In genomic region chr7:50304911-50305621, GRCh38 we compare ENCODE assay signal across 8 cellular contexts.
DNase-seq lines count a peak whose midpoint lies in the region; ATAC-seq and TF ChIP-seq lines count a peak whose summit lies in the region.

No MANE protein-coding gene starts in this region.

- H3K9me3 ChIP-seq in neutrophil = no peaks in the 10 kb centered on the region

- H3K36me3 ChIP-seq in neutrophil = no peaks in the 10 kb centered on the region

- DNase-seq in T-helper 1 cell (peak in 3 of 5 donors; percentile 35 to 83 (median 49)), choroid plexus epithelial cell (ENCODE audit: low read depth) (no peak), glomerular visceral epithelial cell (ENCODE audit: extremely low spot score) (no peak), NCI-H774 (lab: John Stamatoyannopoulos, UW) (no peak), NCI-H748 treated with DMSO at 0.1 percent for 48 hours (lab: John Stamatoyannopoulos, UW) (no peak)

- H3K27ac ChIP-seq in neutrophil = peak overlapping the region; percentile 94

- ATAC-seq in GM18907 (IDR thresholded peaks at IDR 0.05; ENCODE audit: unreplicated experiment) (peak; percentile 49), HG02938 (IDR thresholded peaks at IDR 0.05; ENCODE audit: unreplicated experiment) (peak; percentile 42)

- TF ChIP-seq CTCF in choroid plexus epithelial cell (conservative IDR thresholded peaks at IDR 0.05; ENCODE audit: low read depth, low read length) = no peak
- no peak for TF ChIP-seq CTCF in neutrophil (IDR thresholded peaks at IDR 0.05)

- H3K4me1 ChIP-seq in neutrophil (ENCODE audit: control insufficient read depth in 1 of 2, insufficient read depth in 1 of 2, low read depth in 1 of 2, low read length in 1 of 2) = peaks cover 46 to 50% of the 10 kb centered on the region in 2 experiments

- H3K27me3 ChIP-seq in neutrophil = no peaks in the 10 kb centered on the region

- H3K4me3 ChIP-seq in choroid plexus epithelial cell (ENCODE audit: low read depth, low read length) (peak overlapping the region; percentile 46), neutrophil (ENCODE audit: low read depth in 1 of 2, low read length in 1 of 2) (peak overlapping the region; percentile 79 to 82)

Comparison
In these comparisons a context has a peak if more than half of its experiments do, and no peak if none do; other contexts are left out.
1. DNase-seq: peak in T-helper 1 cell (3 of 5); none in choroid plexus epithelial cell (single experiment), glomerular visceral epithelial cell (single experiment), NCI-H774 (single experiment) and NCI-H748 treated with DMSO at 0.1 percent for 48 hours (single experiment).